Comparison of ENCODE assay signal across 18 cellular contexts in the genomic region with DNA sequence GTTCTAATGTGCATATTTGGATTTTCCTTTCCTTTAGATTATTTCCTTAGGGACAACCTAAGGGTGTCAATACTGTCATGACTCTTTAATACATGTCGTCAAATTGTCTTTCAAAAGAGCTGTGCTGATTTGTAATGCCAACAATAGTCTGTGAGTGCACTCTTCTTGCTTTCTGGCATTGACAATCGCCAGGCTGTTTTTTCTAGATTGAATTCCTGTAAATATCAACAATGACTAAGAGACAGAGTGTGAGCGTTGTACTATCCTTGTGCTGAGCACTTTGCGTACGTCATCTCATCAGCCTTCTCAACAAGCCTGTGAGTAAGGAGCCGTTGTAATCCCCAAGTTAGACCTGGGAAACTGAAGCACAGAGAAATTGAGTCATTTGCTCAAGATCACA.
"Had no signal": no experiment of that assay in that cellular context is flagged by ENCODE, and none has a peak within 500 bp of the region (broad histone marks: within the 10 kb centered on the region; RNA-seq: fewer than 3 reads in every experiment).

No MANE protein-coding gene starts in this region.

- H3K27me3 ChIP-seq: cardiac muscle cell, colonic mucosa had no signal

- H3K9me3 ChIP-seq: colonic mucosa had no signal

- H3K4me3 ChIP-seq: cardiac muscle cell, colonic mucosa, lower lobe of right lung, smooth muscle cell had no signal

- H3K27ac ChIP-seq: cardiac muscle cell, colonic mucosa, lower lobe of right lung had no signal

- DNase-seq: activated CD4-positive, alpha-beta T cell treated with anti-CD3 and anti-CD28 coated beads, Interleukin-2, amount 50 U/mL, for 48 hours; activated CD4-positive, CD25-positive, alpha-beta regulatory T cell treated with anti-CD3 and anti-CD28 coated beads, Interleukin-2, amount 50 U/mL, for 72 hours; activated CD8-positive, alpha-beta memory T cell treated with anti-CD3 and anti-CD28 coated beads, Interleukin-2, amount 10 ng/mL, durations not matched to agents 7 days and 5 days; activated naive CD8-positive, alpha-beta T cell treated with anti-CD3 and anti-CD28 coated beads, Interleukin-2, amount 10 ng/mL, durations not matched to agents 7 days and 5 days; activated T-cell treated with anti-CD3 and anti-CD28 coated beads, Interleukin-2, amount 50 U/mL, for 4 hours; aorta; colonic mucosa; left cardiac atrium; lower lobe of right lung; midbrain; naive B cell; right cardiac atrium; substantia nigra; T-helper 2 cell; trophoblast cell had no signal

- H3K36me3 ChIP-seq: cardiac muscle cell, colonic mucosa, lower lobe of right lung had no signal

- ATAC-seq: activated CD8-positive, alpha-beta memory T cell treated with anti-CD3 and anti-CD28 coated beads, Interleukin-2, amount 10 ng/mL, durations not matched to agents 7 days and 5 days; left cardiac atrium; lower lobe of right lung; right cardiac atrium; stimulated activated memory B cell treated with anti-CD40 and anti-IgM and Interleukin-4, amounts not matched to agents 10 μg/mL and 1 μg/mL and 100 μg/mL, for 72 hours had no signal

- H3K4me2 ChIP-seq: smooth muscle cell had no signal
